In the genomic region with DNA sequence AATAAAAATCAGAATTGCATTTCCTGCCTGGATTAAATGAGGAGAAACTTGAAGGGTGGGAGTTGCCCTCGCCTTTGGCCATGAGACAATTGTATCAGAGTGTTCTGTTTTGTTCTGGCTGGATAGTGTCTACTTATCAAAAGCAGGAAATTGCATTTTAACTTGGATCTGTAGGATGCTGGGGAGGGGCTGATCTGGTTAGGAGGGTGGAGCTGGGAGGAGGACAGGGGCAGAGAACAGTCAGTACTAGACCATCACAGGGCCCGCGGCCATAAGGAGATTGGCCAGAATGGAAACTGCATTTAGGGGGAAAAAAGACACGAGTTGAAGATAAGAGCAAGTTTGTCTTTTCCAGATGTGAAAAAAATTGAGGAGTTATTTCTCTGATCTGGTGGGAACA, we compare ENCODE assay signal across 1 cellular context.
TF ChIP-seq lines count a peak whose summit lies in the region.

No MANE protein-coding gene starts in this region.

TF ChIP-seq in HepG2, 621 proteins besides CTCF, POLR2A, EP300 and RAD21 (continued from another document):
- TF ChIP-seq AKNA (CRISPR knock-in tag; IDR thresholded peaks at IDR 0.05; ENCODE audit: borderline replicate concordance) (no peak), CAMTA2 (CRISPR knock-in tag; IDR thresholded peaks at IDR 0.05; ENCODE audit: borderline replicate concordance) (no peak), ZNF232 (CRISPR knock-in tag; IDR thresholded peaks at IDR 0.05; ENCODE audit: borderline replicate concordance) (no peak), ZNF138 (CRISPR knock-in tag; IDR thresholded peaks at IDR 0.05; ENCODE audit: low read depth) (no peak), ZBTB38 (CRISPR knock-in tag; IDR thresholded peaks at IDR 0.05) (no peak), ZNF275 (CRISPR knock-in tag; IDR thresholded peaks at IDR 0.05; ENCODE audit: borderline replicate concordance) (no peak), ZNF567 (CRISPR knock-in tag; IDR thresholded peaks at IDR 0.05; ENCODE audit: borderline replicate concordance) (no peak), HMGXB3 (CRISPR knock-in tag; IDR thresholded peaks at IDR 0.05; ENCODE audit: borderline replicate concordance) (no peak), ZNF24 (IDR thresholded peaks at IDR 0.05) (no peak), ZNF879 (CRISPR knock-in tag; IDR thresholded peaks at IDR 0.05) (no peak)
- TF ChIP-seq, protein P1, sequence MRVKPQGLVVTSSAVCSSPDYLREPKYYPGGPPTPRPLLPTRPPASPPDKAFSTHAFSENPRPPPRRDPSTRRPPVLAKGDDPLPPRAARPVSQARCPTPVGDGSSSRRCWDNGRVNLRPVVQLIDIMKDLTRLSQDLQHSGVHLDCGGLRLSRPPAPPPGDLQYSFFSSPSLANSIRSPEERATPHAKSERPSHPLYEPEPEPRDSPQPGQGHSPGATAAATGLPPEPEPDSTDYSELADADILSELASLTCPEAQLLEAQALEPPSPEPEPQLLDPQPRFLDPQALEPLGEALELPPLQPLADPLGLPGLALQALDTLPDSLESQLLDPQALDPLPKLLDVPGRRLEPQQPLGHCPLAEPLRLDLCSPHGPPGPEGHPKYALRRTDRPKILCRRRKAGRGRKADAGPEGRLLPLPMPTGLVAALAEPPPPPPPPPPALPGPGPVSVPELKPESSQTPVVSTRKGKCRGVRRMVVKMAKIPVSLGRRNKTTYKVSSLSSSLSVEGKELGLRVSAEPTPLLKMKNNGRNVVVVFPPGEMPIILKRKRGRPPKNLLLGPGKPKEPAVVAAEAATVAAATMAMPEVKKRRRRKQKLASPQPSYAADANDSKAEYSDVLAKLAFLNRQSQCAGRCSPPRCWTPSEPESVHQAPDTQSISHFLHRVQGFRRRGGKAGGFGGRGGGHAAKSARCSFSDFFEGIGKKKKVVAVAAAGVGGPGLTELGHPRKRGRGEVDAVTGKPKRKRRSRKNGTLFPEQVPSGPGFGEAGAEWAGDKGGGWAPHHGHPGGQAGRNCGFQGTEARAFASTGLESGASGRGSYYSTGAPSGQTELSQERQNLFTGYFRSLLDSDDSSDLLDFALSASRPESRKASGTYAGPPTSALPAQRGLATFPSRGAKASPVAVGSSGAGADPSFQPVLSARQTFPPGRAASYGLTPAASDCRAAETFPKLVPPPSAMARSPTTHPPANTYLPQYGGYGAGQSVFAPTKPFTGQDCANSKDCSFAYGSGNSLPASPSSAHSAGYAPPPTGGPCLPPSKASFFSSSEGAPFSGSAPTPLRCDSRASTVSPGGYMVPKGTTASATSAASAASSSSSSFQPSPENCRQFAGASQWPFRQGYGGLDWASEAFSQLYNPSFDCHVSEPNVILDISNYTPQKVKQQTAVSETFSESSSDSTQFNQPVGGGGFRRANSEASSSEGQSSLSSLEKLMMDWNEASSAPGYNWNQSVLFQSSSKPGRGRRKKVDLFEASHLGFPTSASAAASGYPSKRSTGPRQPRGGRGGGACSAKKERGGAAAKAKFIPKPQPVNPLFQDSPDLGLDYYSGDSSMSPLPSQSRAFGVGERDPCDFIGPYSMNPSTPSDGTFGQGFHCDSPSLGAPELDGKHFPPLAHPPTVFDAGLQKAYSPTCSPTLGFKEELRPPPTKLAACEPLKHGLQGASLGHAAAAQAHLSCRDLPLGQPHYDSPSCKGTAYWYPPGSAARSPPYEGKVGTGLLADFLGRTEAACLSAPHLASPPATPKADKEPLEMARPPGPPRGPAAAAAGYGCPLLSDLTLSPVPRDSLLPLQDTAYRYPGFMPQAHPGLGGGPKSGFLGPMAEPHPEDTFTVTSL (CRISPR knock-in tag; IDR thresholded peaks at IDR 0.05; ENCODE audit: borderline replicate concordance), result no peak
- TF ChIP-seq, protein P2, sequence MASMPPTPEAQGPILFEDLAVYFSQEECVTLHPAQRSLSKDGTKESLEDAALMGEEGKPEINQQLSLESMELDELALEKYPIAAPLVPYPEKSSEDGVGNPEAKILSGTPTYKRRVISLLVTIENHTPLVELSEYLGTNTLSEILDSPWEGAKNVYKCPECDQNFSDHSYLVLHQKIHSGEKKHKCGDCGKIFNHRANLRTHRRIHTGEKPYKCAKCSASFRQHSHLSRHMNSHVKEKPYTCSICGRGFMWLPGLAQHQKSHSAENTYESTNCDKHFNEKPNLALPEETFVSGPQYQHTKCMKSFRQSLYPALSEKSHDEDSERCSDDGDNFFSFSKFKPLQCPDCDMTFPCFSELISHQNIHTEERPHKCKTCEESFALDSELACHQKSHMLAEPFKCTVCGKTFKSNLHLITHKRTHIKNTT (CRISPR knock-in tag; IDR thresholded peaks at IDR 0.05), result no peak
- TF ChIP-seq, protein P3, sequence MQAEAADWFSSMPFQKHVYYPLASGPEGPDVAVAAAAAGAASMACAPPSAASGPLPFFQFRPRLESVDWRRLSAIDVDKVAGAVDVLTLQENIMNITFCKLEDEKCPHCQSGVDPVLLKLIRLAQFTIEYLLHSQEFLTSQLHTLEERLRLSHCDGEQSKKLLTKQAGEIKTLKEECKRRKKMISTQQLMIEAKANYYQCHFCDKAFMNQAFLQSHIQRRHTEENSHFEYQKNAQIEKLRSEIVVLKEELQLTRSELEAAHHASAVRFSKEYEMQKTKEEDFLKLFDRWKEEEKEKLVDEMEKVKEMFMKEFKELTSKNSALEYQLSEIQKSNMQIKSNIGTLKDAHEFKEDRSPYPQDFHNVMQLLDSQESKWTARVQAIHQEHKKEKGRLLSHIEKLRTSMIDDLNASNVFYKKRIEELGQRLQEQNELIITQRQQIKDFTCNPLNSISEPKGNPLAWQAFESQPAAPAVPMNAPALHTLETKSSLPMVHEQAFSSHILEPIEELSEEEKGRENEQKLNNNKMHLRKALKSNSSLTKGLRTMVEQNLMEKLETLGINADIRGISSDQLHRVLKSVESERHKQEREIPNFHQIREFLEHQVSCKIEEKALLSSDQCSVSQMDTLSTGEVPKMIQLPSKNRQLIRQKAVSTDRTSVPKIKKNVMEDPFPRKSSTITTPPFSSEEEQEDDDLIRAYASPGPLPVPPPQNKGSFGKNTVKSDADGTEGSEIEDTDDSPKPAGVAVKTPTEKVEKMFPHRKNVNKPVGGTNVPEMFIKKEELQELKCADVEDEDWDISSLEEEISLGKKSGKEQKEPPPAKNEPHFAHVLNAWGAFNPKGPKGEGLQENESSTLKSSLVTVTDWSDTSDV (CRISPR knock-in tag; IDR thresholded peaks at IDR 0.05), result no peak
